ENCODE assay signal across 8 cellular contexts in genomic region chr16:83813818-83814653, GRCh38. TPM values are rescaled to one million over a fixed set of nuclear protein-coding genes. Genes with fewer than 3 reads are reported as not detected.
DNase-seq lines count a peak whose midpoint lies in the region; ATAC-seq and TF ChIP-seq lines count a peak whose summit lies in the region.

No MANE protein-coding gene starts in this region.

- H3K27me3 Mint-ChIP-seq in Caco-2 (ENCODE audit: insufficient read depth, unreplicated experiment), result no peaks in the 10 kb centered on the region
- no peaks in the 10 kb centered on the region for H3K27me3 Mint-ChIP-seq in stimulated activated memory B cell treated with anti-CD40 and anti-IgM and Interleukin-4, amounts not matched to agents 10 μg/mL and 1 μg/mL and 100 μg/mL, for 72 hours

- POLR2A ChIA-PET in Caco-2 (lab: Charles Lee), result interaction anchor here (0.5 kb wide), 1 partner anchor 265 kb away, joined by 4 read pairs; no protein-coding TSS in a partner anchor
- POLR2A ChIA-PET in PC-3 (lab: Charles Lee; ENCODE audit: unreplicated experiment), result interaction anchor here (0.6 kb wide), 1 partner anchor 43 kb away, joined by 3 read pairs; no protein-coding TSS in a partner anchor

- ATAC-seq in HG02798 (IDR thresholded peaks at IDR 0.05; ENCODE audit: poor library complexity, unreplicated experiment), result peak; percentile 88
- peak; percentile 73 for ATAC-seq in PC-3
- peak; percentile 90 for ATAC-seq in stimulated activated memory B cell treated with anti-CD40 and anti-IgM and Interleukin-4, amounts not matched to agents 10 μg/mL and 1 μg/mL and 100 μg/mL, for 72 hours

- BruUV-seq in Caco-2 (replicated peaks; lab: Mats Ljungman, UMichigan) (no TSS peak), PC-3 (replicated peaks; lab: Mats Ljungman, UMichigan) (no TSS peak)

- peaks cover 39% of the 10 kb centered on the region for H3K36me3 Mint-ChIP-seq in Caco-2 (ENCODE audit: insufficient read depth, unreplicated experiment)
- H3K36me3 Mint-ChIP-seq in stimulated activated memory B cell treated with anti-CD40 and anti-IgM and Interleukin-4, amounts not matched to agents 10 μg/mL and 1 μg/mL and 100 μg/mL, for 72 hours, result peaks cover 17% of the 10 kb centered on the region

- H3F3A ChIP-seq in PC-3 (ENCODE audit: low read length, unreplicated experiment), result no peaks in the 10 kb centered on the region

- peaks cover 14% of the 10 kb centered on the region for H3K4me1 Mint-ChIP-seq in Caco-2 (ENCODE audit: low read depth, unreplicated experiment)
- H3K4me1 Mint-ChIP-seq in stimulated activated memory B cell treated with anti-CD40 and anti-IgM and Interleukin-4, amounts not matched to agents 10 μg/mL and 1 μg/mL and 100 μg/mL, for 72 hours, result peaks cover 27% of the 10 kb centered on the region

- H3K4me2 ChIP-seq in PC-3 (ENCODE audit: low read length), result no peak overlapping the region

- TF ChIP-seq CTCF in Caco-2 (IDR thresholded peaks at IDR 0.05; ENCODE audit: insufficient read depth in 1 of 2, low read depth in 1 of 2, low read length in 1 of 2, severe bottlenecking in 1 of 2, unreplicated experiment in 1 of 2) (no peak), PC-3 (conservative IDR thresholded peaks at IDR 0.05; ENCODE audit: low read depth, low read length) (no peak), cardiac muscle cell (IDR thresholded peaks at IDR 0.05; ENCODE audit: low read depth, low read length) (no peak)

- H3K79me2 ChIP-seq in PC-3 (ENCODE audit: low read length), result peaks cover 26% of the 10 kb centered on the region

- no peaks in the 10 kb centered on the region for H3K9me3 ChIP-seq in Caco-2
- no peaks in the 10 kb centered on the region for H3K9me3 ChIP-seq in PC-3 (ENCODE audit: low read length)
- no peaks in the 10 kb centered on the region for H3K9me3 ChIP-seq in cardiac muscle cell (ENCODE audit: low read depth)

- H3K27ac Mint-ChIP-seq in Caco-2 (ENCODE audit: unreplicated experiment), result peak overlapping the region; percentile 72
- no peak overlapping the region for H3K27ac Mint-ChIP-seq in stimulated activated memory B cell treated with anti-CD40 and anti-IgM and Interleukin-4, amounts not matched to agents 10 μg/mL and 1 μg/mL and 100 μg/mL, for 72 hours

- no peaks in the 10 kb centered on the region; the same call in 1 of the 2 replicates for H4K20me1 ChIP-seq in PC-3 (ENCODE audit: low read length)

- CTCF ChIA-PET in Caco-2 (lab: Charles Lee) (interaction anchor here (0.6 to 1.1 kb wide), 2 partner anchors 12 to 56 kb away, joined by 4 to 5 read pairs; no protein-coding TSS in a partner anchor), PC-3 (lab: Charles Lee) (no interaction called here)

- no peaks in the 10 kb centered on the region for H3K36me3 ChIP-seq in Caco-2 (ENCODE audit: control insufficient read depth, insufficient read depth, low read length)
- H3K36me3 ChIP-seq in PC-3 (ENCODE audit: low read depth, low read length), result peaks cover 20% of the 10 kb centered on the region
- H3K36me3 ChIP-seq in cardiac muscle cell, result peaks cover 12% of the 10 kb centered on the region

- H3K27me3 ChIP-seq in Caco-2 (replicated peaks; ENCODE audit: control insufficient read depth, insufficient read depth, low read length) (no peaks in the 10 kb centered on the region), PC-3 (ENCODE audit: low read length) (no peaks in the 10 kb centered on the region), cardiac muscle cell (no peaks in the 10 kb centered on the region)

- DNase-seq in Caco-2, result peak; percentile 73 to 77
- peak; percentile 28 for DNase-seq in PC-3
- peak; percentile 63 to 72 for DNase-seq in cardiac muscle cell (ENCODE audit: low read depth in 1 of 2, low spot score in 1 of 2)
- DNase-seq in GOT3 (lab: John Stamatoyannopoulos, UW), result no peak
- no peak for DNase-seq in stimulated activated naive CD4-positive, alpha-beta T cell treated with Interleukin-2 at 50 U/mL for 16 hours (lab: John Stamatoyannopoulos, UW)
- no peak for DNase-seq in KG1 (lab: John Stamatoyannopoulos, UW)

- H3K4me3 Mint-ChIP-seq in Caco-2 (ENCODE audit: unreplicated experiment), result peak overlapping the region; percentile 19
- no peak overlapping the region for H3K4me3 Mint-ChIP-seq in stimulated activated memory B cell treated with anti-CD40 and anti-IgM and Interleukin-4, amounts not matched to agents 10 μg/mL and 1 μg/mL and 100 μg/mL, for 72 hours

- H3K4me1 ChIP-seq in Caco-2, result peaks cover 15% of the 10 kb centered on the region
- H3K4me1 ChIP-seq in PC-3 (ENCODE audit: insufficient read depth, low read length), result peaks cover 16% of the 10 kb centered on the region
- peaks cover 12% of the 10 kb centered on the region for H3K4me1 ChIP-seq in cardiac muscle cell (ENCODE audit: low read depth)

- no peaks in the 10 kb centered on the region for H3K9me2 ChIP-seq in PC-3 (replicated peaks; ENCODE audit: low read length)

- intact Hi-C loops in Caco-2 (cut with micrococcal nuclease; ENCODE audit: unreplicated experiment), result no loop called here
- intact Hi-C loops in PC-3 (cut with micrococcal nuclease), result no loop called here

- H3K9me3 Mint-ChIP-seq in Caco-2 (ENCODE audit: unreplicated experiment), result no peaks in the 10 kb centered on the region
- H3K9me3 Mint-ChIP-seq in stimulated activated memory B cell treated with anti-CD40 and anti-IgM and Interleukin-4, amounts not matched to agents 10 μg/mL and 1 μg/mL and 100 μg/mL, for 72 hours, result no peaks in the 10 kb centered on the region

- H3K27ac ChIP-seq in PC-3 (ENCODE audit: low read length) (no peak overlapping the region), cardiac muscle cell (peak overlapping the region; percentile 59)

- H3K9ac ChIP-seq in PC-3 (ENCODE audit: low read length), result no peak overlapping the region

- H3K4me3 ChIP-seq in Caco-2 (ENCODE audit: low read depth, low read length) (no peak overlapping the region), PC-3 (ENCODE audit: low read length) (no peak overlapping the region), cardiac muscle cell (no peak overlapping the region)

- no peak overlapping the region for H2AFZ ChIP-seq in PC-3 (ENCODE audit: low read length)

RNA-seq across cellular contexts. Expression of gene HSBP1, which starts 6.3 kb away (rescaled TPM):
- 226 and 235 TPM in 2 replicates for total RNA-seq in Caco-2 (2022)
- total RNA-seq in PC-3 (2014; rRNA removed), result 141 and 167 TPM in 2 replicates
- 16.7 and 47.5 TPM in 2 replicates for total RNA-seq in cardiac muscle cell
- polyA plus RNA-seq in cardiac muscle cell, result 481 and 529 TPM in 2 replicates

Comparison
In these comparisons a context has a peak if more than half of its experiments do, and no peak if none do; other contexts are left out.
1. DNase-seq: peak in Caco-2 (2 of 2), PC-3 (single experiment) and cardiac muscle cell (2 of 2); none in GOT3 (single experiment), stimulated activated naive CD4-positive, alpha-beta T cell treated with Interleukin-2 at 50 U/mL for 16 hours (single experiment) and KG1 (single experiment).
2. Peak in every context shown above with its lines, with median percentiles within 50 percentile points of each other: ATAC-seq.